Comparison of ENCODE assay signal across 17 cellular contexts in genomic region chr2:113219525-113219888, GRCh38. TPM values are rescaled to one million over a fixed set of nuclear protein-coding genes. Genes with fewer than 3 reads are reported as not detected.
A peak's percentile ranks its signal among the peaks of the same experiment; 100 is the strongest.
DNase-seq lines count a peak whose midpoint lies in the region; ATAC-seq and TF ChIP-seq lines count a peak whose summit lies in the region.
"Had no signal": no experiment of that assay in that cellular context is flagged by ENCODE, and none has a peak within 500 bp of the region (broad histone marks: within the 10 kb centered on the region; RNA-seq: fewer than 3 reads in every experiment).

No MANE protein-coding gene starts in this region.

- ATAC-seq in activated naive CD4-positive, alpha-beta T cell treated with anti-CD3 and anti-CD28 coated beads, Interleukin-2, amount 50 U/mL, for 72 hours: no peak
- no peak for ATAC-seq in GM19328 (IDR thresholded peaks at IDR 0.05; ENCODE audit: unreplicated experiment)

- no peaks in the 10 kb centered on the region for H3K36me3 Mint-ChIP-seq in activated naive CD4-positive, alpha-beta T cell treated with anti-CD3 and anti-CD28 coated beads, Interleukin-2, amount 50 U/mL, for 24 hours
- no peaks in the 10 kb centered on the region for H3K36me3 Mint-ChIP-seq in activated naive CD4-positive, alpha-beta T cell treated with anti-CD3 and anti-CD28 coated beads, Interleukin-2, amount 50 U/mL, for 72 hours
- no peaks in the 10 kb centered on the region for H3K36me3 Mint-ChIP-seq in dendritic cell treated with granulocyte-macrophage colony-stimulating factor and Interleukin-4, amounts not matched to agents 40 ng/mL and 50 ng/mL, for 4 days (ENCODE audit: low read depth)
- peaks cover 37% of the 10 kb centered on the region for H3K36me3 Mint-ChIP-seq in nephron progenitor cell (ENCODE audit: low read depth)
- H3K36me3 Mint-ChIP-seq in HFFc6 (ENCODE audit: low read depth): no peaks in the 10 kb centered on the region

- intact Hi-C loops in dendritic cell treated with granulocyte-macrophage colony-stimulating factor and Interleukin-4, amounts not matched to agents 40 ng/mL and 50 ng/mL, for 4 days (cut with micrococcal nuclease): no loop called here

- H3K4me1 Mint-ChIP-seq in activated naive CD4-positive, alpha-beta T cell treated with anti-CD3 and anti-CD28 coated beads, Interleukin-2, amount 50 U/mL, for 24 hours: peaks cover 20% of the 10 kb centered on the region
- H3K4me1 Mint-ChIP-seq in dendritic cell treated with granulocyte-macrophage colony-stimulating factor and Interleukin-4, amounts not matched to agents 40 ng/mL and 50 ng/mL, for 4 days (ENCODE audit: low read depth): peaks cover 53% of the 10 kb centered on the region
- peaks cover 14% of the 10 kb centered on the region for H3K4me1 Mint-ChIP-seq in nephron progenitor cell
- peaks cover 27% of the 10 kb centered on the region for H3K4me1 Mint-ChIP-seq in HFFc6 (ENCODE audit: low read depth)

- H3K9me3 Mint-ChIP-seq in activated naive CD4-positive, alpha-beta T cell treated with anti-CD3 and anti-CD28 coated beads, Interleukin-2, amount 50 U/mL, for 24 hours: no peaks in the 10 kb centered on the region
- no peaks in the 10 kb centered on the region for H3K9me3 Mint-ChIP-seq in activated naive CD4-positive, alpha-beta T cell treated with anti-CD3 and anti-CD28 coated beads, Interleukin-2, amount 50 U/mL, for 72 hours
- H3K9me3 Mint-ChIP-seq in dendritic cell treated with granulocyte-macrophage colony-stimulating factor and Interleukin-4, amounts not matched to agents 40 ng/mL and 50 ng/mL, for 4 days: no peaks in the 10 kb centered on the region
- H3K9me3 Mint-ChIP-seq in nephron progenitor cell: no peaks in the 10 kb centered on the region
- no peaks in the 10 kb centered on the region for H3K9me3 Mint-ChIP-seq in HFFc6

- H3K4me3 Mint-ChIP-seq in activated naive CD4-positive, alpha-beta T cell treated with anti-CD3 and anti-CD28 coated beads, Interleukin-2, amount 50 U/mL, for 24 hours: no peak overlapping the region
- H3K4me3 Mint-ChIP-seq in dendritic cell treated with granulocyte-macrophage colony-stimulating factor and Interleukin-4, amounts not matched to agents 40 ng/mL and 50 ng/mL, for 4 days: no peak overlapping the region
- H3K4me3 Mint-ChIP-seq in nephron progenitor cell (no peak overlapping the region), HFFc6 (no peak overlapping the region)

- no peaks in the 10 kb centered on the region for H3K27me3 Mint-ChIP-seq in activated naive CD4-positive, alpha-beta T cell treated with anti-CD3 and anti-CD28 coated beads, Interleukin-2, amount 50 U/mL, for 24 hours
- no peaks in the 10 kb centered on the region for H3K27me3 Mint-ChIP-seq in dendritic cell treated with granulocyte-macrophage colony-stimulating factor and Interleukin-4, amounts not matched to agents 40 ng/mL and 50 ng/mL, for 4 days
- H3K27me3 Mint-ChIP-seq in nephron progenitor cell (ENCODE audit: low read depth, poor library complexity) (peaks cover 9% of the 10 kb centered on the region), HFFc6 (ENCODE audit: insufficient read depth) (peaks cover 3% of the 10 kb centered on the region)

- H3K27ac Mint-ChIP-seq in activated naive CD4-positive, alpha-beta T cell treated with anti-CD3 and anti-CD28 coated beads, Interleukin-2, amount 50 U/mL, for 24 hours: peak overlapping the region; percentile 4
- H3K27ac Mint-ChIP-seq in activated naive CD4-positive, alpha-beta T cell treated with anti-CD3 and anti-CD28 coated beads, Interleukin-2, amount 50 U/mL, for 72 hours: no peak overlapping the region
- H3K27ac Mint-ChIP-seq in dendritic cell treated with granulocyte-macrophage colony-stimulating factor and Interleukin-4, amounts not matched to agents 40 ng/mL and 50 ng/mL, for 4 days: peak overlapping the region; percentile 86
- H3K27ac Mint-ChIP-seq in nephron progenitor cell (peak overlapping the region; percentile 93), HFFc6 (no peak overlapping the region; the same call in 1 of the 2 replicates)

- no peak for DNase-seq in activated naive CD4-positive, alpha-beta T cell treated with anti-CD3 and anti-CD28 coated beads, Interleukin-2, amount 50 U/mL, for 72 hours (ENCODE audit: low spot score in 2 of 2)
- DNase-seq in nephron progenitor cell (no peak), inferior parietal cortex (ENCODE audit: extremely low spot score) (no peak), GM13976 (ENCODE audit: low spot score) (no peak), HFFc6 (no peak)
- DNase-seq: 8988T; C1 segment of cervical spinal cord; dorsolateral prefrontal cortex; MM.1S; NCI-H1694; NCI-H2227 treated with DMSO at 0.1 percent for 48 hours; stimulated activated CD4-positive, alpha-beta T cell treated with anti-CD3 and anti-CD28 coated beads, Interleukin-1b, Interleukin-23, amount 100 ng/mL, for 48 hours; stimulated activated naive CD4-positive, alpha-beta T cell; trophoblast cell had no signal

- TF ChIP-seq CTCF in nephron progenitor cell (IDR thresholded peaks at IDR 0.05) (no peak), GM13976 (IDR thresholded peaks at IDR 0.05; ENCODE audit: borderline replicate concordance, control extremely low read depth, extremely low read depth, insufficient read depth, missing control alignments) (no peak), HFFc6 (IDR thresholded peaks at IDR 0.05) (no peak)

- in situ Hi-C loops in GM13976 (cut with MboI; ENCODE audit: low sequenced_read_pairs, unreplicated experiment): no loop called here

RNA-seq across cellular contexts. Expression of gene PSD4, which starts 45.7 kb away (rescaled TPM):
- 100 to 1,000 TPM; 137 to 305 TPM for total RNA-seq in activated naive CD4-positive, alpha-beta T cell treated with anti-CD3 and anti-CD28 coated beads, Interleukin-2, amount 50 U/mL, for 72 hours
- total RNA-seq in HFFc6 (2021; fragmentation: NEBNext Ultra II Directional; extraction: Animal tissue kit (Norgen Biotek cat#: 25700)): 1 to 10 TPM in 5 of 6 experiments, under 1 TPM in 1; 0.76 to 1.8 (median 1.1) TPM

RNA-seq across cellular contexts. Expression of gene PAX8, which starts 59.2 kb away (rescaled TPM):
- 1 to 10 TPM in 1 of 2 donors, under 1 TPM in 1; 0.35 to 1.3 TPM for total RNA-seq in activated naive CD4-positive, alpha-beta T cell treated with anti-CD3 and anti-CD28 coated beads, Interleukin-2, amount 50 U/mL, for 72 hours
- 1 to 10 TPM in 5 of 6 experiments, under 1 TPM in 1; 0.33 to 6.7 (median 5.1) TPM for total RNA-seq in HFFc6 (2021; fragmentation: NEBNext Ultra II Directional; extraction: Animal tissue kit (Norgen Biotek cat#: 25700))

Comparison
In these comparisons a context has a peak if more than half of its experiments do, and no peak if none do; other contexts are left out.
1. H3K27ac Mint-ChIP-seq: peak in activated naive CD4-positive, alpha-beta T cell treated with anti-CD3 and anti-CD28 coated beads, Interleukin-2, amount 50 U/mL, for 24 hours (single experiment), dendritic cell treated with granulocyte-macrophage colony-stimulating factor and Interleukin-4, amounts not matched to agents 40 ng/mL and 50 ng/mL, for 4 days (single experiment) and nephron progenitor cell (single experiment); none in activated naive CD4-positive, alpha-beta T cell treated with anti-CD3 and anti-CD28 coated beads, Interleukin-2, amount 50 U/mL, for 72 hours (0 of 2) and HFFc6 (single experiment).
2. RNA of gene PSD4, which starts 45.7 kb away (total RNA-seq): 137 to 305 TPM in activated naive CD4-positive, alpha-beta T cell treated with anti-CD3 and anti-CD28 coated beads, Interleukin-2, amount 50 U/mL, for 72 hours; 0.76 to 1.8 TPM in HFFc6; every median in the first group is over 10 times any median in the second.